ENCODE assay signal across 9 cellular contexts in genomic region chr10:133274751-133275682, GRCh38. TPM values are rescaled to one million over a fixed set of nuclear protein-coding genes. Genes with fewer than 3 reads are reported as not detected.
DNase-seq lines count a peak whose midpoint lies in the region; ATAC-seq and TF ChIP-seq lines count a peak whose summit lies in the region.
"Had no signal": no experiment of that assay in that cellular context is flagged by ENCODE, and none has a peak within 500 bp of the region (broad histone marks: within the 10 kb centered on the region; RNA-seq: fewer than 3 reads in every experiment).

No MANE protein-coding gene starts in this region.

- peak overlapping the region; percentile 43 for H3K4me3 ChIP-seq in RWPE2 (ENCODE audit: severe bottlenecking)
- no peak overlapping the region for H3K4me3 ChIP-seq in tibial artery

- ATAC-seq in GM18870 (IDR thresholded peaks at IDR 0.05; ENCODE audit: unreplicated experiment) (peak; percentile 51), HG02943 (IDR thresholded peaks at IDR 0.05; ENCODE audit: low read depth, unreplicated experiment) (peak; percentile 35), RWPE2 (ENCODE audit: low read depth) (peak; percentile 40)

- H3K27ac ChIP-seq in RWPE2 (ENCODE audit: poor library complexity, severe bottlenecking) = peak overlapping the region; percentile 90
- H3K27ac ChIP-seq in tibial artery = no peak overlapping the region

- no peak for TF ChIP-seq CTCF in RWPE2 (IDR thresholded peaks at IDR 0.05; ENCODE audit: poor library complexity, severe bottlenecking)
- no peak for TF ChIP-seq CTCF in tibial artery (IDR thresholded peaks at IDR 0.05)

- peak overlapping the region; percentile 86 for H3K4me3 Mint-ChIP-seq in activated naive CD4-positive, alpha-beta T cell treated with anti-CD3 and anti-CD28 coated beads for 36 hours

- H3K27me3 ChIP-seq in RWPE2 (ENCODE audit: insufficient read depth, poor library complexity, severe bottlenecking) (no peaks in the 10 kb centered on the region), tibial artery (peaks cover 0 to 20% of the 10 kb centered on the region in 2 donors)

- DNase-seq in RWPE2 (ENCODE audit: low spot score) (no peak), tibial artery (no peak), putamen (ENCODE audit: low spot score) (no peak), HT-29 (ENCODE audit: low spot score) (no peak)
- DNase-seq in activated naive CD4-positive, alpha-beta T cell treated with anti-CD3 and anti-CD28 coated beads for 36 hours = peak; percentile 96
- peak; percentile 77 to 80 for DNase-seq in stimulated activated CD4-positive, alpha-beta T cell treated with anti-CD3 and anti-CD28 coated beads, Interleukin-12 subunit alpha, Interleukin-12 subunit beta, amount 100 ng/mL, for 24 hours (ENCODE audit: low read depth in 2 of 2)

- peak overlapping the region; percentile 91 for H3K27ac Mint-ChIP-seq in activated naive CD4-positive, alpha-beta T cell treated with anti-CD3 and anti-CD28 coated beads for 36 hours

- H3K9me3 ChIP-seq in RWPE2 (ENCODE audit: severe bottlenecking) (no peaks in the 10 kb centered on the region), tibial artery (no peaks in the 10 kb centered on the region)

- H3K4me1 ChIP-seq in RWPE2 (ENCODE audit: insufficient read depth, poor library complexity, severe bottlenecking) (peaks cover 42% of the 10 kb centered on the region), tibial artery (peaks cover 0 to 20% (median 6%) of the 10 kb centered on the region in 4 donors)

- intact Hi-C loops in activated naive CD4-positive, alpha-beta T cell treated with anti-CD3 and anti-CD28 coated beads for 36 hours (cut with micrococcal nuclease) = loop anchor here (1.0 to 5.0 kb wide), 7 partner anchors 16 to 738 kb away; partner anchors contain the start of gene INPP5A
- intact Hi-C loops in tibial artery (cut with DNase I; ENCODE audit: low total_unique reads) = no loop called here

- peaks cover 25% of the 10 kb centered on the region for H3K36me3 ChIP-seq in RWPE2 (ENCODE audit: low read depth)
- peaks cover 10 to 47% (median 20%) of the 10 kb centered on the region in 3 donors for H3K36me3 ChIP-seq in tibial artery

- no peaks in the 10 kb centered on the region for H3K9me3 Mint-ChIP-seq in activated naive CD4-positive, alpha-beta T cell treated with anti-CD3 and anti-CD28 coated beads for 36 hours

- no peaks in the 10 kb centered on the region for H3K27me3 Mint-ChIP-seq in activated naive CD4-positive, alpha-beta T cell treated with anti-CD3 and anti-CD28 coated beads for 36 hours (ENCODE audit: low read depth)

- CTCF ChIA-PET in activated naive CD4-positive, alpha-beta T cell treated with anti-CD3 and anti-CD28 coated beads for 36 hours (lab: Charles Lee) = interaction anchor here (0.7 to 1.7 kb wide), 8 partner anchors 11 to 131 kb away, joined by 3 to 9 read pairs (median 6); no protein-coding TSS in a partner anchor

- peaks cover 23% of the 10 kb centered on the region for H3K4me1 Mint-ChIP-seq in activated naive CD4-positive, alpha-beta T cell treated with anti-CD3 and anti-CD28 coated beads for 36 hours (ENCODE audit: low read depth)

- peaks cover 11% of the 10 kb centered on the region for H3K36me3 Mint-ChIP-seq in activated naive CD4-positive, alpha-beta T cell treated with anti-CD3 and anti-CD28 coated beads for 36 hours (ENCODE audit: low read depth)

RNA-seq across cellular contexts. Expression of gene ADAM8, which starts 1.7 kb away (rescaled TPM):
- 100 to 1,000 TPM; 112 to 120 TPM for total RNA-seq in activated naive CD4-positive, alpha-beta T cell treated with anti-CD3 and anti-CD28 coated beads for 36 hours
- 73.5 and 78.5 TPM in 2 replicates for total RNA-seq in HT-29 (2014; rRNA removed; shearing (Covaris generic))

RNA-seq across cellular contexts. Expression of gene TUBGCP2, which starts 33.7 kb away (rescaled TPM):
- 10 to 100 TPM; 47.9 to 56.1 TPM for total RNA-seq in activated naive CD4-positive, alpha-beta T cell treated with anti-CD3 and anti-CD28 coated beads for 36 hours
- total RNA-seq in HT-29 (2014; rRNA removed; shearing (Covaris generic)) = 87.7 and 88.4 TPM in 2 replicates

RNA-seq across cellular contexts. Expression of gene ZNF511, which starts 33.7 kb away (rescaled TPM):
- 10 to 100 TPM; 37.1 to 39.4 TPM for total RNA-seq in activated naive CD4-positive, alpha-beta T cell treated with anti-CD3 and anti-CD28 coated beads for 36 hours
- 80.3 and 102 TPM in 2 replicates for total RNA-seq in HT-29 (2014; rRNA removed; shearing (Covaris generic))

RNA-seq across cellular contexts. Expression of gene VENTX, which starts 37.4 kb away (rescaled TPM):
- not detected for total RNA-seq in activated naive CD4-positive, alpha-beta T cell treated with anti-CD3 and anti-CD28 coated beads for 36 hours
- total RNA-seq in HT-29 (2014; rRNA removed; shearing (Covaris generic)) = not detected in 2 replicates

RNA-seq across cellular contexts. Expression of gene UTF1, which starts 45.0 kb away (rescaled TPM):
- not detected for total RNA-seq in activated naive CD4-positive, alpha-beta T cell treated with anti-CD3 and anti-CD28 coated beads for 36 hours
- total RNA-seq in HT-29 (2014; rRNA removed; shearing (Covaris generic)) = not detected in 2 replicates
- total RNA-seq: subcutaneous adipose tissue had no signal

Comparison
In these comparisons a context has a peak if more than half of its experiments do, and no peak if none do; other contexts are left out.
1. DNase-seq: peak in activated naive CD4-positive, alpha-beta T cell treated with anti-CD3 and anti-CD28 coated beads for 36 hours (single experiment) and stimulated activated CD4-positive, alpha-beta T cell treated with anti-CD3 and anti-CD28 coated beads, Interleukin-12 subunit alpha, Interleukin-12 subunit beta, amount 100 ng/mL, for 24 hours (2 of 2); none in RWPE2 (single experiment), tibial artery (0 of 2), putamen (single experiment) and HT-29 (single experiment).
2. Peak in every context shown above with its lines, with median percentiles within 50 percentile points of each other: ATAC-seq.